ENCODE assay signal across 30 cellular contexts in the genomic region with DNA sequence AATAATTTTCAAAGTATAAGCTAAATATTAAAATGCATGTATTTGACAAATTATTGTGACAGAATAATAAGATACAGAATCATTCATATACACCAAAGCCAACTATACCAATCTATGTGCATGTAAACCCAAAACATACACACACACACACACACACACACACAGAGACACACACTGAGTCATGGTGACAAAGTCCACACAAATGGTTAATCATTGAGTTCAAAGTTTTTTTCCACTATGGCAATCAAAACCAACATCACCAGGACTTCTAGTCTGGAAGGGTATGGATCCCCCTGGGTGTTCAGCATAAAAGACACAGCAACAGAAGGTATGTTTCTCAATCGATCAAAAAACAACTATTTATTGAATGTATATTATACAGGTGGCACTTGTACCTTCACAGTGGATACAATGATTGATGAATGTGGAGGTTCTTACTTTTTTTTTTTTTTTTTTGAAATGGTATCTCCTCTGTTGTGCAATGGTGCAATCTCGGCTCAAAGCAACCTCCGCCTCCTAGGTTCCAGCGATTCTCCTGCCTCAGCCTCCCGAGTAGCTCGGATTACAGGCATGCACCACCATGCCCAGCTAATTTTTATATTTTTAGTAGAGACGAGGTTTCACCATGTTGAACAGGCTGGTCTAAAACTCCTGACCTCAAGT.
DNase-seq lines count a peak whose midpoint lies in the region; ATAC-seq, FAIRE-seq and TF ChIP-seq lines count a peak whose summit lies in the region.
"Had no signal": no experiment of that assay in that cellular context is flagged by ENCODE, and none has a peak within 500 bp of the region (broad histone marks: within the 10 kb centered on the region; RNA-seq: fewer than 3 reads in every experiment).

No MANE protein-coding gene starts in this region.

- H2AFZ ChIP-seq in hepatocyte = no peak overlapping the region

- H3K9me2 ChIP-seq in hepatocyte (replicated peaks; ENCODE audit: insufficient read depth) = no peaks in the 10 kb centered on the region

- DNase-seq in HCEC 1CT (peak; percentile 52), Peyer's patch (peak in 2 of 3 donors; percentile 52 to 73), hepatocyte (ENCODE audit: low spot score) (peak; percentile 67), small intestine (peak; percentile 92), lower lobe of right lung (no peak), AG08396 (ENCODE audit: low spot score) (no peak)
- DNase-seq in activated naive CD4-positive, alpha-beta T cell (lab: John Stamatoyannopoulos, UW) = no peak
- DNase-seq: activated CD4-positive, alpha-beta T cell treated with anti-CD3 and anti-CD28 coated beads, Interleukin-2, amount 50 U/mL, for 4 hours; activated CD8-positive, alpha-beta memory T cell treated with anti-CD3 and anti-CD28 coated beads, Interleukin-2, amount 50 U/mL, for 4 hours; anterior cingulate cortex; CD4-positive, alpha-beta T cell; esophagus squamous epithelium; foreskin melanocyte; GDM1; H7; hippocampal formation; KG1; left lung; MV-4-11; naive thymus-derived CD8-positive, alpha-beta T cell; NCI-H2171; NCI-H510A treated with DMSO at 0.1 percent for 48 hours; NK-92 treated with Interleukin-12 subunit alpha and Interleukin-12 subunit beta, amount 100 ng/mL, for 24 hours; nucleus accumbens; thyroid gland had no signal

- intact Hi-C loops in lower lobe of right lung (cut with DNase I) = no loop called here

- ATAC-seq in GM21526 (IDR thresholded peaks at IDR 0.05; ENCODE audit: low FRiP score, unreplicated experiment) (no peak), lower lobe of right lung (no peak)
- ATAC-seq: left lung; naive thymus-derived CD8-positive, alpha-beta T cell; Panc1 had no signal

- peak overlapping the region in 1 of 4 donors; percentile 61 for H3K27ac ChIP-seq in Peyer's patch
- H3K27ac ChIP-seq in hepatocyte = peak overlapping the region; percentile 66
- no peak overlapping the region for H3K27ac ChIP-seq in small intestine (ENCODE audit: low read depth in 1 of 2, low read length in 1 of 2)
- H3K27ac ChIP-seq in lower lobe of right lung = no peak overlapping the region
- H3K27ac ChIP-seq: cardiac muscle cell, esophagus squamous epithelium, left lung, SJSA1, thyroid gland had no signal

- WGBS in hepatocyte (ENCODE audit: low lambda C conversion rate, missing lambda C conversion rate) = 81% methylated on average over 7 of the region's 7 CpGs
- 37 to 71% (median 49%) methylated on average over 7 of the region's 7 CpGs for WGBS in small intestine, 3 donors

- TF ChIP-seq CTCF in Peyer's patch (IDR thresholded peaks at IDR 0.05) (no peak), hepatocyte (IDR thresholded peaks at IDR 0.05; ENCODE audit: poor library complexity) (no peak), lower lobe of right lung (IDR thresholded peaks at IDR 0.05) (no peak)

- no peak overlapping the region for H3K4me3 ChIP-seq in Peyer's patch
- H3K4me3 ChIP-seq in hepatocyte = no peak overlapping the region
- no peak overlapping the region for H3K4me3 ChIP-seq in small intestine (ENCODE audit: low read depth in 1 of 2, low read length in 2 of 2)
- no peak overlapping the region for H3K4me3 ChIP-seq in lower lobe of right lung
- H3K4me3 ChIP-seq: cardiac muscle cell, esophagus squamous epithelium, left lung, SJSA1, thyroid gland had no signal

- H3K36me3 ChIP-seq in Peyer's patch (no peaks in the 10 kb centered on the region), hepatocyte (replicated peaks; ENCODE audit: insufficient read depth, low read depth) (no peaks in the 10 kb centered on the region), small intestine (ENCODE audit: control insufficient read depth in 2 of 2, insufficient read depth in 2 of 2, low read length in 2 of 2) (no peaks in the 10 kb centered on the region), lower lobe of right lung (no peaks in the 10 kb centered on the region)
- H3K36me3 ChIP-seq: cardiac muscle cell, esophagus squamous epithelium, left lung, SJSA1, thyroid gland had no signal

- H3K4me2 ChIP-seq in hepatocyte = no peak overlapping the region

- H3K9me3 ChIP-seq in Peyer's patch = no peaks in the 10 kb centered on the region
- no peaks in the 10 kb centered on the region for H3K9me3 ChIP-seq in hepatocyte (ENCODE audit: low read depth)
- no peaks in the 10 kb centered on the region for H3K9me3 ChIP-seq in small intestine (ENCODE audit: control insufficient read depth, low read depth)
- no peaks in the 10 kb centered on the region for H3K9me3 ChIP-seq in lower lobe of right lung
- H3K9me3 ChIP-seq: esophagus squamous epithelium, left lung, SJSA1, thyroid gland had no signal

- H4K20me1 ChIP-seq in hepatocyte (ENCODE audit: insufficient read depth, poor library complexity, severe bottlenecking) = no peaks in the 10 kb centered on the region

- no peak for TF ChIP-seq POLR2A in Peyer's patch (IDR thresholded peaks at IDR 0.05)

- FAIRE-seq in small intestine (lab: Jason Lieb, UNC) = no peak
- FAIRE-seq: HTR-8/SVneo had no signal

- H3K27me3 ChIP-seq in Peyer's patch = no peaks in the 10 kb centered on the region
- H3K27me3 ChIP-seq in hepatocyte = no peaks in the 10 kb centered on the region
- no peaks in the 10 kb centered on the region for H3K27me3 ChIP-seq in small intestine (ENCODE audit: control insufficient read depth in 2 of 2, insufficient read depth in 2 of 2, low read length in 2 of 2)
- no peaks in the 10 kb centered on the region for H3K27me3 ChIP-seq in lower lobe of right lung (ENCODE audit: low read depth)
- H3K27me3 ChIP-seq: cardiac muscle cell, esophagus squamous epithelium, left lung, SJSA1, thyroid gland had no signal

- H3K4me1 ChIP-seq in Peyer's patch (peaks cover 0 to 15% (median 0%) of the 10 kb centered on the region in 4 donors), hepatocyte (ENCODE audit: insufficient read depth) (peaks cover 17% of the 10 kb centered on the region), small intestine (ENCODE audit: control insufficient read depth in 2 of 2, insufficient read depth in 1 of 2, low read depth in 1 of 2, low read length in 1 of 2) (peaks cover 0 to 8% of the 10 kb centered on the region in 2 donors), lower lobe of right lung (peaks cover 5% of the 10 kb centered on the region)
- H3K4me1 ChIP-seq: thyroid gland had no signal

- H3K79me2 ChIP-seq in hepatocyte = peaks cover 36% of the 10 kb centered on the region

Comparison
In these comparisons a context has a peak if more than half of its experiments do, and no peak if none do; other contexts are left out.
1. DNase-seq: peak in HCEC 1CT (single experiment), Peyer's patch (2 of 3), hepatocyte (single experiment) and small intestine (single experiment); none in activated naive CD4-positive, alpha-beta T cell (0 of 4), lower lobe of right lung (single experiment) and AG08396 (single experiment).